Comparison of ENCODE assay signal across 15 cellular contexts in the genomic region with DNA sequence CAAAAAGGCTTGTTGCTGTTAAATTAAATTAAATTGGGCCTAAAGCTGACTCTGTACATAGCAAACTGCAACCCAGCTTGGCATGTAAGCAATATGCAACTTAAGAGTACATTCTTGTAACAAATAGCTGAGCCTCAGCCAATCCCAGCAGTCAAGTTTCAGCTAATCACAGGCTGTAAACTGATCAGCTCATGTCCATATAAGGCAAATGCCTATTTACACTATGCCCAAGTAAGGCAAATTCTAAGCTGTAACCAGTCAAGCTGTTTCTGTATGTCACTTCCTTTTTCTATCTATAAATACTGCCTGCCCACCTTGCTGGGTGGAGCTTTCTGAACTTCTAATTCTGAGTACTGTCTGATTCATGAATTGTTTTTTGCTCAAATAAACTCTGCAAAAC.
A peak's percentile ranks its signal among the peaks of the same experiment; 100 is the strongest.
DNase-seq lines count a peak whose midpoint lies in the region; FAIRE-seq and TF ChIP-seq lines count a peak whose summit lies in the region.
"Had no signal": no experiment of that assay in that cellular context is flagged by ENCODE, and none has a peak within 500 bp of the region (broad histone marks: within the 10 kb centered on the region; RNA-seq: fewer than 3 reads in every experiment).

No MANE protein-coding gene starts in this region.

- no peaks in the 10 kb centered on the region for H4K20me1 ChIP-seq in endothelial cell of umbilical vein (replicated peaks; ENCODE audit: control insufficient read depth, extremely low read depth, insufficient read depth, low read length)

- TF ChIP-seq CTCF in AG10803 (conservative IDR thresholded peaks at IDR 0.05; ENCODE audit: low read length), result no peak
- no peak for TF ChIP-seq CTCF in endothelial cell of umbilical vein (IDR thresholded peaks at IDR 0.05; ENCODE audit: extremely low read depth in 1 of 2, insufficient read depth in 1 of 2, low read depth in 1 of 2, low read length in 2 of 2)

- H3K9me1 ChIP-seq in endothelial cell of umbilical vein (replicated peaks; ENCODE audit: control insufficient read depth, extremely low read depth, insufficient read depth, low read length), result no peaks in the 10 kb centered on the region

- peaks cover 22% of the 10 kb centered on the region for H3K4me1 ChIP-seq in endothelial cell of umbilical vein (ENCODE audit: control insufficient read depth, extremely low read depth, insufficient read depth, low read length)

- no peak for FAIRE-seq in endothelial cell of umbilical vein (lab: Jason Lieb, UNC)
- FAIRE-seq in RCC 7860 (lab: Jason Lieb, UNC), result no peak

- DNase-seq in AG10803 (ENCODE audit: low read depth), result peak; percentile 14
- DNase-seq in H4 (ENCODE audit: low spot score), result peak; percentile 70
- DNase-seq in NOMO-1 treated with dmso at 0.1 percent for 144 hours (lab: John Stamatoyannopoulos, UW; ENCODE audit: unreplicated experiment), result peak; percentile 7
- peak; percentile 9 for DNase-seq in endothelial cell of umbilical vein (ENCODE audit: low read depth, low spot score)
- DNase-seq in RCC 7860 (ENCODE audit: low spot score), result no peak
- no peak for DNase-seq in SHP77 treated with DMSO at 0.1 percent for 48 hours (lab: John Stamatoyannopoulos, UW)
- DNase-seq in stimulated activated naive CD4-positive, alpha-beta T cell treated with Interleukin-2 at 50 U/mL for 16 hours (lab: John Stamatoyannopoulos, UW), result no peak
- no peak for DNase-seq in NCI-H128 (lab: John Stamatoyannopoulos, UW; ENCODE audit: unreplicated experiment)
- DNase-seq: activated CD4-positive, alpha-beta memory T cell treated with anti-CD3 and anti-CD28 coated beads for 36 hours; DMS79 treated with DMSO at 0.1 percent for 48 hours; hypothalamus; KG1; NCI-H2107; T1000 had no signal

- H3K27ac ChIP-seq in endothelial cell of umbilical vein (ENCODE audit: insufficient read depth, low read depth, low read length), result no peak overlapping the region

- H3K79me2 ChIP-seq in endothelial cell of umbilical vein (ENCODE audit: control insufficient read depth, insufficient read depth, low read length), result no peaks in the 10 kb centered on the region

- intact Hi-C loops in endothelial cell of umbilical vein (cut with micrococcal nuclease), result no loop called here

- H3K4me2 ChIP-seq in endothelial cell of umbilical vein (ENCODE audit: insufficient read depth, low read length), result no peak overlapping the region

- POLR2A ChIA-PET in endothelial cell of umbilical vein (lab: Charles Lee), result no interaction called here

- no TSS peak for BruUV-seq in endothelial cell of umbilical vein (replicated peaks; lab: Mats Ljungman, UMichigan)

- CTCF ChIA-PET in endothelial cell of umbilical vein (lab: Charles Lee), result no interaction called here

- H3K9ac ChIP-seq in endothelial cell of umbilical vein (replicated peaks; ENCODE audit: extremely low read depth, insufficient read depth, low read length), result no peak overlapping the region

- H3K27me3 ChIP-seq in endothelial cell of umbilical vein (ENCODE audit: control insufficient read depth in 2 of 2, insufficient read depth in 2 of 2, low read length in 2 of 2), result no peaks in the 10 kb centered on the region

- TF ChIP-seq POLR2A in endothelial cell of umbilical vein (IDR thresholded peaks at IDR 0.05; ENCODE audit: low read depth, low read length), result no peak

- no peak overlapping the region for H3K4me3 ChIP-seq in AG10803 (ENCODE audit: low read length)
- no peak overlapping the region for H3K4me3 ChIP-seq in endothelial cell of umbilical vein (replicated peaks in 1 of 3; ENCODE audit: insufficient read depth in 1 of 3, low read depth in 1 of 3, low read length in 3 of 3)
- H3K4me3 ChIP-seq: lung had no signal

- H2AFZ ChIP-seq in endothelial cell of umbilical vein (ENCODE audit: low read depth, low read length), result no peak overlapping the region

- dilution Hi-C loops in endothelial cell of umbilical vein (cut with MboI; ENCODE audit: extremely low pct_ligation_motif_present, low sequenced_read_pairs), result no loop called here

- H3K36me3 ChIP-seq in endothelial cell of umbilical vein (ENCODE audit: control insufficient read depth in 2 of 2, extremely low read depth in 1 of 2, insufficient read depth in 2 of 2, low read length in 2 of 2), result no peaks in the 10 kb centered on the region

- no peaks in the 10 kb centered on the region for H3K9me3 ChIP-seq in endothelial cell of umbilical vein (replicated peaks; ENCODE audit: control insufficient read depth, insufficient read depth, low read length)

TF ChIP-seq in endothelial cell of umbilical vein, 7 proteins besides CTCF, POLR2A, EP300 and RAD21:
- TF ChIP-seq MYC (IDR thresholded peaks at IDR 0.05; ENCODE audit: low read depth, low read length), result no peak
- no peak for TF ChIP-seq EZH2 (IDR thresholded peaks at IDR 0.05; ENCODE audit: borderline replicate concordance, low read depth, low read length, severe bottlenecking)
- TF ChIP-seq GATA2 (IDR thresholded peaks at IDR 0.05; ENCODE audit: insufficient read depth, insufficient read length, low read depth, low read length), result no peak
- TF ChIP-seq JUN (IDR thresholded peaks at IDR 0.05; ENCODE audit: borderline replicate concordance, insufficient read depth, insufficient read length, low read depth), result no peak
- no peak for TF ChIP-seq POLR2AphosphoS5 (IDR thresholded peaks at IDR 0.05; ENCODE audit: insufficient read depth, low read depth, low read length)
- TF ChIP-seq, protein P1, sequence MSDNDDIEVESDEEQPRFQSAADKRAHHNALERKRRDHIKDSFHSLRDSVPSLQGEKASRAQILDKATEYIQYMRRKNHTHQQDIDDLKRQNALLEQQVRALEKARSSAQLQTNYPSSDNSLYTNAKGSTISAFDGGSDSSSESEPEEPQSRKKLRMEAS (IDR thresholded peaks at IDR 0.05; ENCODE audit: insufficient read depth, insufficient read length), result no peak
- no peak for TF ChIP-seq FOS (IDR thresholded peaks at IDR 0.05; ENCODE audit: borderline replicate concordance, insufficient read depth, low read length)
TF ChIP-seq in endothelial cell of umbilical vein: peak in this region for 0.

Comparison
In these comparisons a context has a peak if more than half of its experiments do, and no peak if none do; other contexts are left out.
1. DNase-seq: peak in AG10803 (single experiment), H4 (single experiment), NOMO-1 treated with dmso at 0.1 percent for 144 hours (single experiment) and endothelial cell of umbilical vein (single experiment); none in RCC 7860 (single experiment), SHP77 treated with DMSO at 0.1 percent for 48 hours (single experiment), stimulated activated naive CD4-positive, alpha-beta T cell treated with Interleukin-2 at 50 U/mL for 16 hours (single experiment) and NCI-H128 (single experiment).